In genomic region chr6:15244605-15245360, GRCh38 we compare ENCODE assay signal across 1 cellular context.
TF ChIP-seq lines count a peak whose summit lies in the region.

No MANE protein-coding gene starts in this region.

TF ChIP-seq in K562, 482 proteins besides CTCF, POLR2A, EP300 and RAD21 (continued from another document and continues in another):
- TF ChIP-seq ETS1 (conservative IDR thresholded peaks at IDR 0.05; ENCODE audit: control insufficient read depth, low read depth, low read length) (0 out of 2 replicates have a peak, but pooled peaks have one; percentile 18), FOXO4 (CRISPR knock-in tag; IDR thresholded peaks at IDR 0.05) (0 out of 2 replicates have a peak, but pooled peaks have one; percentile 86), SLC30A9 (CRISPR knock-in tag; IDR thresholded peaks at IDR 0.05) (no peak), PML (IDR thresholded peaks at IDR 0.05; ENCODE audit: low read length) (no peak), HDAC1 (IDR thresholded peaks at IDR 0.05) (peak in 1 of 2 experiments; percentile 58; a peak in 2 of 4 replicates), RBM14 (IDR thresholded peaks at IDR 0.05; ENCODE audit: borderline replicate concordance, insufficient read depth, low read depth, low read length) (no peak), BHLHE40 (IDR thresholded peaks at IDR 0.05; ENCODE audit: low read length) (peak; percentile 85), ETV1 (tag; conservative IDR thresholded peaks at IDR 0.05; ENCODE audit: low read depth) (no peak), ZNF764 (CRISPR knock-in tag; IDR thresholded peaks at IDR 0.05; ENCODE audit: low read depth) (no peak), ZNF217 (CRISPR knock-in tag; IDR thresholded peaks at IDR 0.05) (no peak), U2AF2 (optimal IDR thresholded peaks at IDR 0.05; ENCODE audit: low read depth, low read length) (no peak), SRSF7 (optimal IDR thresholded peaks at IDR 0.05; ENCODE audit: low read depth, low read length) (no peak), HCFC1 (IDR thresholded peaks at IDR 0.05; ENCODE audit: low read depth, low read length) (no peak), PHB (CRISPR knock-in tag; IDR thresholded peaks at IDR 0.05) (0 out of 2 replicates have a peak, but pooled peaks have one; percentile 62), HNRNPLL (IDR thresholded peaks at IDR 0.05; ENCODE audit: low read depth, low read length, poor library complexity, severe bottlenecking) (peak; percentile 5), ZNF589 (CRISPR knock-in tag; IDR thresholded peaks at IDR 0.05; ENCODE audit: low read depth) (peak; percentile 65; the same call in 1 of the 2 replicates), PHF8 (IDR thresholded peaks at IDR 0.05; ENCODE audit: borderline replicate concordance, low read length) (peak; percentile 38; the same call in 1 of the 2 replicates), OTX1 (CRISPR knock-in tag; IDR thresholded peaks at IDR 0.05) (peak; percentile 70; the same call in 1 of the 2 replicates), TARDBP (IDR thresholded peaks at IDR 0.05) (peak; percentile 75), PRMT5 (CRISPR knock-in tag; IDR thresholded peaks at IDR 0.05) (0 out of 2 replicates have a peak, but pooled peaks have one; percentile 77), FOXP1 (CRISPR knock-in tag; IDR thresholded peaks at IDR 0.05) (peak; percentile 92), DMBX1 (CRISPR knock-in tag; IDR thresholded peaks at IDR 0.05; ENCODE audit: borderline replicate concordance) (peak; percentile 77; the same call in 1 of the 2 replicates), ZNF780A (CRISPR knock-in tag; IDR thresholded peaks at IDR 0.05) (no peak), RNF219 (CRISPR knock-in tag; IDR thresholded peaks at IDR 0.05) (no peak), L3MBTL2 (IDR thresholded peaks at IDR 0.05) (peak; percentile 97), JUNB (CRISPR knock-in tag; conservative IDR thresholded peaks at IDR 0.05) (peak; percentile 46; the same call in 1 of the 2 replicates), KLF6 (CRISPR knock-in tag; IDR thresholded peaks at IDR 0.05; ENCODE audit: borderline replicate concordance) (0 out of 2 replicates have a peak, but pooled peaks have one; percentile 44), NFIC (IDR thresholded peaks at IDR 0.05) (peak; percentile 2; the same call in 1 of the 2 replicates), KAT8 (IDR thresholded peaks at IDR 0.05; ENCODE audit: low read depth) (no peak), ZNF57 (CRISPR knock-in tag; IDR thresholded peaks at IDR 0.05) (0 out of 2 replicates have a peak, but pooled peaks have one; percentile 47), ZNF184 (CRISPR knock-in tag; IDR thresholded peaks at IDR 0.05) (no peak), ZNF24 (IDR thresholded peaks at IDR 0.05) (no peak), ARNT (IDR thresholded peaks at IDR 0.05) (no peak), SRSF3 (IDR thresholded peaks at IDR 0.05; ENCODE audit: insufficient read depth, low read length) (0 out of 2 replicates have a peak, but pooled peaks have one; percentile 25), SP1 (CRISPR knock-in tag; IDR thresholded peaks at IDR 0.05) (0 out of 2 replicates have a peak, but pooled peaks have one; percentile 35), HDGF (IDR thresholded peaks at IDR 0.05) (no peak), RBM15 (IDR thresholded peaks at IDR 0.05; ENCODE audit: insufficient read depth, low read length) (no peak), SFPQ (IDR thresholded peaks at IDR 0.05; ENCODE audit: low read depth, low read length) (no peak), CREB3L1 (IDR thresholded peaks at IDR 0.05; ENCODE audit: borderline replicate concordance, low read depth) (peak; percentile 35; the same call in 1 of the 2 replicates), CBX1 (IDR thresholded peaks at IDR 0.05; ENCODE audit: low read depth) (0 out of 2 replicates have a peak, but pooled peaks have one; percentile 38), COPS2 (conservative IDR thresholded peaks at IDR 0.05) (no peak), RB1 (IDR thresholded peaks at IDR 0.05; ENCODE audit: low read depth) (peak; percentile 81), CBFA2T3 (IDR thresholded peaks at IDR 0.05) (0 out of 2 replicates have a peak, but pooled peaks have one; percentile 19), ILK (tag; IDR thresholded peaks at IDR 0.05; ENCODE audit: borderline replicate concordance, low read depth) (no peak), ZBTB33 (CRISPR knock-in tag; IDR thresholded peaks at IDR 0.05) (no peak), TRIM24 (IDR thresholded peaks at IDR 0.05) (0 out of 4 replicates have a peak, but pooled peaks of 1 of the 2 experiments have one; percentile 6), BACH1 (tag; IDR thresholded peaks at IDR 0.05) (peak; percentile 20; the same call in 1 of the 2 replicates), PCBP2 (IDR thresholded peaks at IDR 0.05; ENCODE audit: low read depth, low read length, poor library complexity, severe bottlenecking) (no peak), DIDO1 (tag; IDR thresholded peaks at IDR 0.05; ENCODE audit: low read depth) (no peak)
- TF ChIP-seq, protein P1, sequence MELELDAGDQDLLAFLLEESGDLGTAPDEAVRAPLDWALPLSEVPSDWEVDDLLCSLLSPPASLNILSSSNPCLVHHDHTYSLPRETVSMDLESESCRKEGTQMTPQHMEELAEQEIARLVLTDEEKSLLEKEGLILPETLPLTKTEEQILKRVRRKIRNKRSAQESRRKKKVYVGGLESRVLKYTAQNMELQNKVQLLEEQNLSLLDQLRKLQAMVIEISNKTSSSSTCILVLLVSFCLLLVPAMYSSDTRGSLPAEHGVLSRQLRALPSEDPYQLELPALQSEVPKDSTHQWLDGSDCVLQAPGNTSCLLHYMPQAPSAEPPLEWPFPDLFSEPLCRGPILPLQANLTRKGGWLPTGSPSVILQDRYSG (tag; conservative IDR thresholded peaks at IDR 0.05; ENCODE audit: low read depth): 0 out of 2 replicates have a peak, but pooled peaks have one; percentile 19
- TF ChIP-seq, protein P2, sequence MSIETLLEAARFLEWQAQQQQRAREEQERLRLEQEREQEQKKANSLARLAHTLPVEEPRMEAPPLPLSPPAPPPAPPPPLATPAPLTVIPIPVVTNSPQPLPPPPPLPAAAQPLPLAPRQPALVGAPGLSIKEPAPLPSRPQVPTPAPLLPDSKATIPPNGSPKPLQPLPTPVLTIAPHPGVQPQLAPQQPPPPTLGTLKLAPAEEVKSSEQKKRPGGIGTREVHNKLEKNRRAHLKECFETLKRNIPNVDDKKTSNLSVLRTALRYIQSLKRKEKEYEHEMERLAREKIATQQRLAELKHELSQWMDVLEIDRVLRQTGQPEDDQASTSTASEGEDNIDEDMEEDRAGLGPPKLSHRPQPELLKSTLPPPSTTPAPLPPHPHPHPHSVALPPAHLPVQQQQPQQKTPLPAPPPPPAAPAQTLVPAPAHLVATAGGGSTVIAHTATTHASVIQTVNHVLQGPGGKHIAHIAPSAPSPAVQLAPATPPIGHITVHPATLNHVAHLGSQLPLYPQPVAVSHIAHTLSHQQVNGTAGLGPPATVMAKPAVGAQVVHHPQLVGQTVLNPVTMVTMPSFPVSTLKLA (conservative IDR thresholded peaks at IDR 0.05): no peak
- TF ChIP-seq, protein P3, sequence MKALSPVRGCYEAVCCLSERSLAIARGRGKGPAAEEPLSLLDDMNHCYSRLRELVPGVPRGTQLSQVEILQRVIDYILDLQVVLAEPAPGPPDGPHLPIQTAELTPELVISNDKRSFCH (CRISPR knock-in tag; IDR thresholded peaks at IDR 0.05): no peak
- TF ChIP-seq, protein P3 (tag; IDR thresholded peaks at IDR 0.05): peak; percentile 89
- TF ChIP-seq, protein P4, sequence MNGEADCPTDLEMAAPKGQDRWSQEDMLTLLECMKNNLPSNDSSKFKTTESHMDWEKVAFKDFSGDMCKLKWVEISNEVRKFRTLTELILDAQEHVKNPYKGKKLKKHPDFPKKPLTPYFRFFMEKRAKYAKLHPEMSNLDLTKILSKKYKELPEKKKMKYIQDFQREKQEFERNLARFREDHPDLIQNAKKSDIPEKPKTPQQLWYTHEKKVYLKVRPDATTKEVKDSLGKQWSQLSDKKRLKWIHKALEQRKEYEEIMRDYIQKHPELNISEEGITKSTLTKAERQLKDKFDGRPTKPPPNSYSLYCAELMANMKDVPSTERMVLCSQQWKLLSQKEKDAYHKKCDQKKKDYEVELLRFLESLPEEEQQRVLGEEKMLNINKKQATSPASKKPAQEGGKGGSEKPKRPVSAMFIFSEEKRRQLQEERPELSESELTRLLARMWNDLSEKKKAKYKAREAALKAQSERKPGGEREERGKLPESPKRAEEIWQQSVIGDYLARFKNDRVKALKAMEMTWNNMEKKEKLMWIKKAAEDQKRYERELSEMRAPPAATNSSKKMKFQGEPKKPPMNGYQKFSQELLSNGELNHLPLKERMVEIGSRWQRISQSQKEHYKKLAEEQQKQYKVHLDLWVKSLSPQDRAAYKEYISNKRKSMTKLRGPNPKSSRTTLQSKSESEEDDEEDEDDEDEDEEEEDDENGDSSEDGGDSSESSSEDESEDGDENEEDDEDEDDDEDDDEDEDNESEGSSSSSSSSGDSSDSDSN (IDR thresholded peaks at IDR 0.05; ENCODE audit: borderline replicate concordance in 1 of 2, low read depth in 2 of 2, low read length in 2 of 2): peak in 1 of 2 experiments; percentile 1; a peak in 1 of 4 replicates
